22 cellular contexts compared by ENCODE assay signal in the genomic region with DNA sequence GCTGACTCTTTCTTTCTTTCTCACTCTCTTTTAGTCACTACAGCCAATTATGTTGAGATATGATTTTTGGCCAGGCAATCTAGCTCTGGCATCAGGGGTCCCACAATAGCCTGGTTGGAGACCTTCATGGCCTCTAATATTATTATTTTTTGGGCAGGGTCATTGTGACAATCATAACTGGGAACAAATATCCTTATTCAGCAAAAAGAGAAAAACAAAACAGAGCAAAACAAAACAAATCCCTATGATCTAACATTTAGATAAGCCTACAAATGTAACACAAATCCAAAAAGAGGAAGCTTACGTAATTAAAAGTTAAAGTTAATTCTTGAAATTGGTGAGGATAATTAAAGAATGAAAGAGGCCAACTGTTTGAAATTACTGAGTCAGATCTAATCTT.
DNase-seq lines count a peak whose midpoint lies in the region; ATAC-seq, FAIRE-seq and TF ChIP-seq lines count a peak whose summit lies in the region.
"Had no signal": no experiment of that assay in that cellular context is flagged by ENCODE, and none has a peak within 500 bp of the region (broad histone marks: within the 10 kb centered on the region; RNA-seq: fewer than 3 reads in every experiment).

No MANE protein-coding gene starts in this region.

- no peaks in the 10 kb centered on the region for H3K4me1 ChIP-seq in A549
- H3K4me1 ChIP-seq: Caco-2, HAP-1 had no signal

- no peak for DNase-seq in A549 (ENCODE audit: low read depth in 1 of 2, low spot score in 1 of 2)
- peak; percentile 53 for DNase-seq in OCI-M1 (lab: John Stamatoyannopoulos, UW)
- no peak for DNase-seq in SKM-1 treated with dmso at 0.1 percent for 144 hours (lab: John Stamatoyannopoulos, UW; ENCODE audit: unreplicated experiment)
- DNase-seq in mesothelial cell of epicardium (ENCODE audit: low spot score in 2 of 2, unreplicated experiment in 2 of 2), result no peak
- DNase-seq: 8988T; Caco-2; CD4-positive, CD25-positive, alpha-beta regulatory T cell; CD8-positive, alpha-beta T cell; DMS79; EL; GDM1; GOT3; HFFc6 had no signal

- no peak for TF ChIP-seq CTCF in A549 (IDR thresholded peaks at IDR 0.05)
- TF ChIP-seq CTCF in brain (conservative IDR thresholded peaks at IDR 0.05), result no peak
- TF ChIP-seq CTCF in neural cell (IDR thresholded peaks at IDR 0.05; ENCODE audit: poor library complexity, severe bottlenecking), result no peak
- TF ChIP-seq CTCF in mesothelial cell of epicardium (IDR thresholded peaks at IDR 0.05; ENCODE audit: unreplicated experiment), result no peak

- peaks cover 4% of the 10 kb centered on the region for H3F3A ChIP-seq in neural cell (ENCODE audit: insufficient read depth, low read length, poor library complexity, severe bottlenecking)

- H3K36me3 Mint-ChIP-seq in brain, result no peaks in the 10 kb centered on the region
- H3K36me3 Mint-ChIP-seq in mesothelial cell of epicardium, result no peaks in the 10 kb centered on the region
- H3K36me3 Mint-ChIP-seq: CD4-positive, CD25-positive, alpha-beta regulatory T cell; CD8-positive, alpha-beta T cell had no signal

- H3K4me3 Mint-ChIP-seq in brain (peak overlapping the region in 1 of 5 experiments; percentile 36), mesothelial cell of epicardium (no peak overlapping the region)
- H3K4me3 Mint-ChIP-seq: CD8-positive, alpha-beta T cell; HFFc6 had no signal

- H3K4me3 ChIP-seq in A549, result no peak overlapping the region
- H3K4me3 ChIP-seq in neural cell (ENCODE audit: low read length), result no peak overlapping the region
- H3K4me3 ChIP-seq: GM12878, HAP-1 had no signal

- no peaks in the 10 kb centered on the region for H3K9me2 ChIP-seq in neural cell (ENCODE audit: insufficient read depth, low read length)

- no peaks in the 10 kb centered on the region for H3K36me3 ChIP-seq in neural cell (ENCODE audit: insufficient read depth, low read length)
- H3K36me3 ChIP-seq: HAP-1 had no signal

- H2AFZ ChIP-seq in neural cell (ENCODE audit: low read depth, low read length), result no peak overlapping the region

- TF ChIP-seq EP300 in A549 (IDR thresholded peaks at IDR 0.05), result no peak
- TF ChIP-seq EP300 in neural cell (conservative IDR thresholded peaks at IDR 0.05; ENCODE audit: poor library complexity, severe bottlenecking), result no peak

- H3K27ac Mint-ChIP-seq in brain, result peak overlapping the region in 3 of 5 experiments; percentile 43 to 90 (median 68)
- no peak overlapping the region for H3K27ac Mint-ChIP-seq in mesothelial cell of epicardium
- H3K27ac Mint-ChIP-seq: CD4-positive, CD25-positive, alpha-beta regulatory T cell; CD8-positive, alpha-beta T cell; HFFc6 had no signal

- no peak for FAIRE-seq in A549 (lab: Jason Lieb, UNC)
- FAIRE-seq: GM12878, GM19239, H54 had no signal

- no peak overlapping the region for H3K9ac ChIP-seq in neural cell (ENCODE audit: low read length)

- POLR2A ChIA-PET in A549 (lab: Yijun Ruan, JAX), result no interaction called here

- ATAC-seq in A549 (no peak), HG02623 (IDR thresholded peaks at IDR 0.05; ENCODE audit: unreplicated experiment) (no peak), GM19351 (IDR thresholded peaks at IDR 0.05; ENCODE audit: unreplicated experiment) (no peak)
- ATAC-seq: CD8-positive, alpha-beta T cell; GM12878 had no signal

- H3K9me3 Mint-ChIP-seq in brain, result no peaks in the 10 kb centered on the region
- no peaks in the 10 kb centered on the region for H3K9me3 Mint-ChIP-seq in mesothelial cell of epicardium

- CTCF ChIA-PET in A549 (lab: Yijun Ruan, JAX), result no interaction called here

- H3K79me2 ChIP-seq in neural cell (replicated peaks; ENCODE audit: insufficient read depth, low read length), result no peaks in the 10 kb centered on the region

- WGBS in A549 (ENCODE audit: missing lambda C conversion rate), result 94% methylated on average over 1 of the region's 1 CpG

- H3K9me3 ChIP-seq in A549 (no peaks in the 10 kb centered on the region), neural cell (ENCODE audit: low read length) (no peaks in the 10 kb centered on the region)
- H3K9me3 ChIP-seq: Caco-2, HAP-1 had no signal

- no peak for TF ChIP-seq RAD21 in A549 (conservative IDR thresholded peaks at IDR 0.05 in 1 of 2, IDR thresholded peaks at IDR 0.05 in 1 of 2)
- TF ChIP-seq RAD21 in neural cell (conservative IDR thresholded peaks at IDR 0.05), result no peak

- peaks cover 21% of the 10 kb centered on the region for H3K4me1 Mint-ChIP-seq in brain
- H3K4me1 Mint-ChIP-seq in mesothelial cell of epicardium, result peaks cover 4% of the 10 kb centered on the region
- H3K4me1 Mint-ChIP-seq: CD4-positive, CD25-positive, alpha-beta regulatory T cell had no signal

- H3K27me3 Mint-ChIP-seq in brain (peaks cover 3% of the 10 kb centered on the region), mesothelial cell of epicardium (ENCODE audit: low read depth) (peaks cover 5% of the 10 kb centered on the region)
- H3K27me3 Mint-ChIP-seq: CD4-positive, CD25-positive, alpha-beta regulatory T cell had no signal

- H3K27ac ChIP-seq in A549 (no peak overlapping the region), neural cell (ENCODE audit: low read length) (peak overlapping the region; percentile 10)
- H3K27ac ChIP-seq: C4-2B had no signal

- H4K20me1 ChIP-seq in neural cell (ENCODE audit: insufficient read depth), result no peaks in the 10 kb centered on the region

- TF ChIP-seq POLR2A in A549 (IDR thresholded peaks at IDR 0.05; ENCODE audit: low read length), result no peak

- H3K4me2 ChIP-seq in A549, result no peak overlapping the region
- H3K4me2 ChIP-seq in neural cell (ENCODE audit: low read length), result no peak overlapping the region

- H3K27me3 ChIP-seq in neural cell (ENCODE audit: insufficient read depth, low read depth, low read length), result no peaks in the 10 kb centered on the region

TF ChIP-seq in A549, 52 proteins besides CTCF, POLR2A, EP300 and RAD21:
- TF ChIP-seq MAFK (IDR thresholded peaks at IDR 0.05; ENCODE audit: partially characterized antibody) (peak; percentile 68), RCOR1 (IDR thresholded peaks at IDR 0.05; ENCODE audit: low read depth, low read length) (no peak)

TF ChIP-seq in neural cell, 6 proteins besides CTCF, POLR2A, EP300 and RAD21:
- TF ChIP-seq, protein P1, sequence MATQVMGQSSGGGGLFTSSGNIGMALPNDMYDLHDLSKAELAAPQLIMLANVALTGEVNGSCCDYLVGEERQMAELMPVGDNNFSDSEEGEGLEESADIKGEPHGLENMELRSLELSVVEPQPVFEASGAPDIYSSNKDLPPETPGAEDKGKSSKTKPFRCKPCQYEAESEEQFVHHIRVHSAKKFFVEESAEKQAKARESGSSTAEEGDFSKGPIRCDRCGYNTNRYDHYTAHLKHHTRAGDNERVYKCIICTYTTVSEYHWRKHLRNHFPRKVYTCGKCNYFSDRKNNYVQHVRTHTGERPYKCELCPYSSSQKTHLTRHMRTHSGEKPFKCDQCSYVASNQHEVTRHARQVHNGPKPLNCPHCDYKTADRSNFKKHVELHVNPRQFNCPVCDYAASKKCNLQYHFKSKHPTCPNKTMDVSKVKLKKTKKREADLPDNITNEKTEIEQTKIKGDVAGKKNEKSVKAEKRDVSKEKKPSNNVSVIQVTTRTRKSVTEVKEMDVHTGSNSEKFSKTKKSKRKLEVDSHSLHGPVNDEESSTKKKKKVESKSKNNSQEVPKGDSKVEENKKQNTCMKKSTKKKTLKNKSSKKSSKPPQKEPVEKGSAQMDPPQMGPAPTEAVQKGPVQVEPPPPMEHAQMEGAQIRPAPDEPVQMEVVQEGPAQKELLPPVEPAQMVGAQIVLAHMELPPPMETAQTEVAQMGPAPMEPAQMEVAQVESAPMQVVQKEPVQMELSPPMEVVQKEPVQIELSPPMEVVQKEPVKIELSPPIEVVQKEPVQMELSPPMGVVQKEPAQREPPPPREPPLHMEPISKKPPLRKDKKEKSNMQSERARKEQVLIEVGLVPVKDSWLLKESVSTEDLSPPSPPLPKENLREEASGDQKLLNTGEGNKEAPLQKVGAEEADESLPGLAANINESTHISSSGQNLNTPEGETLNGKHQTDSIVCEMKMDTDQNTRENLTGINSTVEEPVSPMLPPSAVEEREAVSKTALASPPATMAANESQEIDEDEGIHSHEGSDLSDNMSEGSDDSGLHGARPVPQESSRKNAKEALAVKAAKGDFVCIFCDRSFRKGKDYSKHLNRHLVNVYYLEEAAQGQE (IDR thresholded peaks at IDR 0.05; ENCODE audit: borderline replicate concordance), result no peak
- TF ChIP-seq EZH2 (IDR thresholded peaks at IDR 0.05; ENCODE audit: borderline replicate concordance, insufficient read depth, low read length, poor library complexity, severe bottlenecking) (no peak), TAF1 (IDR thresholded peaks at IDR 0.05; ENCODE audit: low read depth) (no peak), POLR2AphosphoS5 (IDR thresholded peaks at IDR 0.05) (no peak), MXI1 (conservative IDR thresholded peaks at IDR 0.05; ENCODE audit: poor library complexity, severe bottlenecking) (no peak), SMC3 (conservative IDR thresholded peaks at IDR 0.05; ENCODE audit: poor library complexity) (no peak)
